ENCODE assay signal across 29 cellular contexts in genomic region chr13:97716746-97717145, GRCh38.
"Had no signal": no experiment of that assay in that cellular context is flagged by ENCODE, and none has a peak within 500 bp of the region (broad histone marks: within the 10 kb centered on the region; RNA-seq: fewer than 3 reads in every experiment).

No MANE protein-coding gene starts in this region.

- H3K27ac ChIP-seq: neural progenitor cell, ovary, parathyroid adenoma, psoas muscle, right lobe of liver, sigmoid colon, suprapubic skin, testis, tibial artery, transverse colon, vagina had no signal

- H3K27ac Mint-ChIP-seq: natural killer cell; nephron; neural progenitor cell; progenitor cell of endocrine pancreas; stimulated activated effector memory CD8-positive, alpha-beta T cell treated with anti-CD3 and anti-CD28 coated beads, Interleukin-12 subunit alpha, Interleukin-12 subunit beta, amount 100 ng/mL, for 72 hours; stimulated activated naive B cell treated with anti-CD40 and anti-IgM and Interleukin-4, amounts not matched to agents 10 μg/mL and 1 μg/mL and 100 μg/mL, for 72 hours; stimulated activated naive CD8-positive, alpha-beta T cell treated with anti-CD3 and anti-CD28 coated beads, Interleukin-15, amount 100 ng/mL, for 72 hours; type B pancreatic cell had no signal

- H3K4me3 Mint-ChIP-seq: natural killer cell; nephron; neural progenitor cell; stimulated activated effector memory CD8-positive, alpha-beta T cell treated with anti-CD3 and anti-CD28 coated beads, Interleukin-12 subunit alpha, Interleukin-12 subunit beta, amount 100 ng/mL, for 72 hours; stimulated activated naive B cell treated with anti-CD40 and anti-IgM and Interleukin-4, amounts not matched to agents 10 μg/mL and 1 μg/mL and 100 μg/mL, for 72 hours; stimulated activated naive CD8-positive, alpha-beta T cell treated with anti-CD3 and anti-CD28 coated beads, Interleukin-15, amount 100 ng/mL, for 72 hours; type B pancreatic cell had no signal

- DNase-seq: natural killer cell; occipital lobe; ovary; posterior cingulate gyrus; psoas muscle; right cardiac atrium; right lobe of liver; sigmoid colon; small intestine; stimulated activated CD4-positive, alpha-beta T cell treated with anti-CD3 and anti-CD28 coated beads, Interleukin-15, amount 100 ng/mL, for 24 hours; stimulated activated CD4-positive, alpha-beta T cell treated with anti-CD3 and anti-CD28 coated beads, Interleukin-2, amount 100 ng/mL, for 24 hours; stimulated activated CD4-positive, alpha-beta T cell treated with anti-CD3 and anti-CD28 coated beads, Interleukin-2, amount 100 ng/mL, for 48 hours; stimulated activated CD4-positive, alpha-beta T cell treated with anti-CD3 and anti-CD28 coated beads, Interleukin-4, amount 100 ng/mL, for 24 hours; stimulated activated naive B cell treated with anti-CD40 and anti-IgM and Interleukin-4, amounts not matched to agents 10 μg/mL and 1 μg/mL and 100 μg/mL, for 72 hours; stimulated activated naive CD8-positive, alpha-beta T cell treated with anti-CD3 and anti-CD28 coated beads, Interleukin-15, amount 100 ng/mL, for 72 hours; stimulated activated naive CD8-positive, alpha-beta T cell treated with anti-CD3 and anti-CD28 coated beads, Interleukin-15, Interleukin-2, amounts not matched to agents 100 U/mL and 50 U/mL, for 24 hours; substantia nigra; testis; tibial artery; transverse colon had no signal

- H3K27me3 Mint-ChIP-seq: progenitor cell of endocrine pancreas, type B pancreatic cell had no signal

- H3K9me3 ChIP-seq: ovary, psoas muscle, suprapubic skin, testis, vagina had no signal

- H3K36me3 ChIP-seq: neural progenitor cell, ovary, right lobe of liver, sigmoid colon, suprapubic skin, tibial artery, transverse colon, vagina had no signal

- FAIRE-seq: small intestine, urothelium cell line had no signal

- H3K9me3 Mint-ChIP-seq: neural progenitor cell; stimulated activated effector memory CD8-positive, alpha-beta T cell treated with anti-CD3 and anti-CD28 coated beads, Interleukin-12 subunit alpha, Interleukin-12 subunit beta, amount 100 ng/mL, for 72 hours; stimulated activated naive CD8-positive, alpha-beta T cell treated with anti-CD3 and anti-CD28 coated beads, Interleukin-15, amount 100 ng/mL, for 72 hours had no signal

- H3K4me3 ChIP-seq: neural progenitor cell, ovary, psoas muscle, right lobe of liver, sigmoid colon, suprapubic skin, testis, tibial artery, transverse colon, vagina had no signal

- H3K27me3 ChIP-seq: neural progenitor cell, ovary, right lobe of liver, sigmoid colon, suprapubic skin, testis, tibial artery, transverse colon, vagina had no signal

- H3K4me1 ChIP-seq: neural progenitor cell, parathyroid adenoma, psoas muscle, right lobe of liver, sigmoid colon, suprapubic skin, testis, tibial artery, transverse colon, vagina had no signal

- H3K36me3 Mint-ChIP-seq: natural killer cell; neural progenitor cell; stimulated activated effector memory CD8-positive, alpha-beta T cell treated with anti-CD3 and anti-CD28 coated beads, Interleukin-12 subunit alpha, Interleukin-12 subunit beta, amount 100 ng/mL, for 72 hours; stimulated activated naive B cell treated with anti-CD40 and anti-IgM and Interleukin-4, amounts not matched to agents 10 μg/mL and 1 μg/mL and 100 μg/mL, for 72 hours; type B pancreatic cell had no signal

- ATAC-seq: natural killer cell; psoas muscle; right cardiac atrium; right lobe of liver; stimulated activated effector memory CD8-positive, alpha-beta T cell treated with anti-CD3 and anti-CD28 coated beads, Interleukin-12 subunit alpha, Interleukin-12 subunit beta, amount 100 ng/mL, for 72 hours; stimulated activated naive B cell treated with anti-CD40 and anti-IgM and Interleukin-4, amounts not matched to agents 10 μg/mL and 1 μg/mL and 100 μg/mL, for 72 hours; stimulated activated naive CD8-positive, alpha-beta T cell treated with anti-CD3 and anti-CD28 coated beads, Interleukin-15, amount 100 ng/mL, for 72 hours; stimulated activated naive CD8-positive, alpha-beta T cell treated with anti-CD3 and anti-CD28 coated beads, Interleukin-15, Interleukin-2, amounts not matched to agents 100 U/mL and 50 U/mL, for 24 hours had no signal

- H3K4me1 Mint-ChIP-seq: natural killer cell; nephron; neural progenitor cell; stimulated activated effector memory CD8-positive, alpha-beta T cell treated with anti-CD3 and anti-CD28 coated beads, Interleukin-12 subunit alpha, Interleukin-12 subunit beta, amount 100 ng/mL, for 72 hours; stimulated activated naive B cell treated with anti-CD40 and anti-IgM and Interleukin-4, amounts not matched to agents 10 μg/mL and 1 μg/mL and 100 μg/mL, for 72 hours; stimulated activated naive CD8-positive, alpha-beta T cell treated with anti-CD3 and anti-CD28 coated beads, Interleukin-15, amount 100 ng/mL, for 72 hours had no signal
